28 cellular contexts compared by ENCODE assay signal in genomic region chr22:29831186-29831921, GRCh38. TPM values are rescaled to one million over a fixed set of nuclear protein-coding genes. Genes with fewer than 3 reads are reported as not detected.
DNase-seq lines count a peak whose midpoint lies in the region; ATAC-seq and TF ChIP-seq lines count a peak whose summit lies in the region.
"Had no signal": no experiment of that assay in that cellular context is flagged by ENCODE, and none has a peak within 500 bp of the region (broad histone marks: within the 10 kb centered on the region; RNA-seq: fewer than 3 reads in every experiment).

No MANE protein-coding gene starts in this region.

- H3K9me3 Mint-ChIP-seq in activated T-cell treated with anti-CD3 and anti-CD28 coated beads, Interleukin-2, amount 50 U/mL, for 72 hours: no peaks in the 10 kb centered on the region
- H3K9me3 Mint-ChIP-seq: activated CD4-positive, alpha-beta T cell treated with anti-CD3 and anti-CD28 coated beads, Interleukin-2, amount 10 ng/mL, durations not matched to agents 24 days and 14 days; activated naive CD4-positive, alpha-beta T cell treated with anti-CD3 and anti-CD28 coated beads, Interleukin-2, amount 10 ng/mL, durations not matched to agents 7 days and 5 days; HFFc6; mesothelial cell of epicardium; WTC11 had no signal

- no peak overlapping the region for H3K4me3 ChIP-seq in SJSA1
- no peak overlapping the region for H3K4me3 ChIP-seq in adrenal gland
- H3K4me3 ChIP-seq in skeletal muscle tissue (ENCODE audit: low read length in 3 of 3): no peak overlapping the region
- H3K4me3 ChIP-seq: BLaER1 treated with 17β-estradiol and CSF1 and Interleukin-3, amounts not matched to agents 10 nM and 100 nM; suprapubic skin; upper lobe of right lung had no signal

- no peaks in the 10 kb centered on the region for H3K36me3 Mint-ChIP-seq in activated T-cell treated with anti-CD3 and anti-CD28 coated beads, Interleukin-2, amount 50 U/mL, for 72 hours (ENCODE audit: insufficient read depth in 2 of 2)

- H3K4me1 ChIP-seq in SJSA1 (replicated peaks): peaks cover 31% of the 10 kb centered on the region
- H3K4me1 ChIP-seq in adrenal gland (replicated peaks in 1 of 2): peaks cover 34 to 52% of the 10 kb centered on the region in 2 donors
- peaks cover 32 to 36% (median 35%) of the 10 kb centered on the region in 3 donors for H3K4me1 ChIP-seq in skeletal muscle tissue (ENCODE audit: control insufficient read depth in 3 of 3, insufficient read depth in 3 of 3, low read length in 3 of 3)

- peak overlapping the region; percentile 12 to 65 (median 44) for H3K9ac ChIP-seq in skeletal muscle tissue (ENCODE audit: low read depth in 1 of 3, low read length in 3 of 3)

- no peaks in the 10 kb centered on the region for H3K27me3 Mint-ChIP-seq in activated T-cell treated with anti-CD3 and anti-CD28 coated beads, Interleukin-2, amount 50 U/mL, for 72 hours (ENCODE audit: low read depth)
- H3K27me3 Mint-ChIP-seq: activated CD4-positive, alpha-beta T cell treated with anti-CD3 and anti-CD28 coated beads, Interleukin-2, amount 10 ng/mL, durations not matched to agents 24 days and 14 days; activated naive CD4-positive, alpha-beta T cell treated with anti-CD3 and anti-CD28 coated beads, Interleukin-2, amount 10 ng/mL, durations not matched to agents 7 days and 5 days; progenitor cell of endocrine pancreas had no signal

- H3K36me3 ChIP-seq in SJSA1 (peaks cover 68% of the 10 kb centered on the region), adrenal gland (replicated peaks in 1 of 2) (peaks cover 0 to 7% of the 10 kb centered on the region in 2 donors), skeletal muscle tissue (ENCODE audit: control insufficient read depth in 3 of 3, insufficient read depth in 3 of 3, low read length in 3 of 3) (peaks cover 9 to 31% (median 10%) of the 10 kb centered on the region in 3 donors)

- 42 to 54% (median 49%) methylated on average over 8 of the region's 8 CpGs for WGBS in adrenal gland, 4 donors

- H3K27ac Mint-ChIP-seq in activated T-cell treated with anti-CD3 and anti-CD28 coated beads, Interleukin-2, amount 50 U/mL, for 72 hours: no peak overlapping the region
- H3K27ac Mint-ChIP-seq: activated CD4-positive, alpha-beta T cell treated with anti-CD3 and anti-CD28 coated beads, Interleukin-2, amount 10 ng/mL, durations not matched to agents 24 days and 14 days; activated naive CD4-positive, alpha-beta T cell treated with anti-CD3 and anti-CD28 coated beads, Interleukin-2, amount 10 ng/mL, durations not matched to agents 7 days and 5 days; HFFc6; mesothelial cell of epicardium; progenitor cell of endocrine pancreas; WTC11 had no signal

- DNase-seq in SJSA1 (ENCODE audit: low read depth in 1 of 2, low spot score in 2 of 2): no peak
- DNase-seq in adrenal gland: peak in 2 of 7 donors; percentile 22 to 27
- DNase-seq in left ventricle myocardium superior: no peak
- no peak for DNase-seq in DMS153 treated with DMSO at 0.1 percent for 48 hours (lab: John Stamatoyannopoulos, UW; ENCODE audit: unreplicated experiment)
- no peak for DNase-seq in activated T-cell treated with anti-CD3 and anti-CD28 coated beads, Interleukin-2, amount 50 U/mL, for 72 hours
- DNase-seq in activated T-cell treated with anti-CD3 and anti-CD28 coated beads for 4 hours: no peak
- DNase-seq: activated CD4-positive, alpha-beta T cell treated with anti-CD3 and anti-CD28 coated beads, Interleukin-2, amount 10 ng/mL, durations not matched to agents 24 days and 14 days; activated naive CD4-positive, alpha-beta T cell treated with anti-CD3 and anti-CD28 coated beads, Interleukin-2, amount 10 ng/mL, durations not matched to agents 7 days and 5 days; DMS79 treated with DMSO at 0.1 percent for 48 hours; effector CD8-positive, alpha-beta T cell; GDM1; HFFc6; NCI-H1048; NCI-H1694; NCI-H748 treated with DMSO at 0.1 percent for 48 hours; nucleus accumbens; SHP77 treated with DMSO at 0.1 percent for 48 hours; stimulated activated naive CD4-positive, alpha-beta T cell; upper lobe of right lung had no signal

- intact Hi-C loops in adrenal gland (cut with DNase I): no loop called here
- intact Hi-C loops in left ventricle myocardium superior (cut with micrococcal nuclease): no loop called here

- no peak for TF ChIP-seq CTCF in adrenal gland (IDR thresholded peaks at IDR 0.05)

- H3K27me3 ChIP-seq in SJSA1 (replicated peaks): no peaks in the 10 kb centered on the region
- H3K27me3 ChIP-seq in adrenal gland: no peaks in the 10 kb centered on the region
- H3K27me3 ChIP-seq in skeletal muscle tissue (ENCODE audit: control insufficient read depth in 3 of 3, insufficient read depth in 3 of 3, low read length in 3 of 3): no peaks in the 10 kb centered on the region
- H3K27me3 ChIP-seq: BLaER1 treated with 17β-estradiol and CSF1 and Interleukin-3, amounts not matched to agents 10 nM and 100 nM; suprapubic skin; upper lobe of right lung had no signal

- H3K9me3 ChIP-seq in SJSA1 (replicated peaks) (no peaks in the 10 kb centered on the region), adrenal gland (replicated peaks in 1 of 3) (no peaks in the 10 kb centered on the region), skeletal muscle tissue (ENCODE audit: control insufficient read depth in 3 of 3, low read length in 3 of 3) (no peaks in the 10 kb centered on the region)
- H3K9me3 ChIP-seq: BLaER1 treated with 17β-estradiol and CSF1 and Interleukin-3, amounts not matched to agents 10 nM and 100 nM; suprapubic skin; upper lobe of right lung had no signal

- H3K4me1 Mint-ChIP-seq in activated T-cell treated with anti-CD3 and anti-CD28 coated beads, Interleukin-2, amount 50 U/mL, for 72 hours (ENCODE audit: low read depth): peaks cover 11% of the 10 kb centered on the region
- H3K4me1 Mint-ChIP-seq: WTC11 had no signal

- peak; percentile 63 for ATAC-seq in left ventricle myocardium superior
- no peak for ATAC-seq in activated T-cell treated with anti-CD3 and anti-CD28 coated beads, Interleukin-2, amount 50 U/mL, for 72 hours (replicated peaks in 1 of 2)
- no peak for ATAC-seq in GM18519 (IDR thresholded peaks at IDR 0.05; ENCODE audit: low FRiP score, unreplicated experiment)
- ATAC-seq: Panc1, upper lobe of right lung, WTC11 had no signal

- H3K27ac ChIP-seq in SJSA1: peak overlapping the region; percentile 42; the same call in 1 of the 2 replicates
- peak overlapping the region in 4 of 5 donors; percentile 53 to 85 (median 77) for H3K27ac ChIP-seq in adrenal gland
- H3K27ac ChIP-seq in skeletal muscle tissue (ENCODE audit: low read depth, low read length): peak overlapping the region; percentile 75
- H3K27ac ChIP-seq: BLaER1 treated with 17β-estradiol and CSF1 and Interleukin-3, amounts not matched to agents 10 nM and 100 nM; epithelial cell of prostate; suprapubic skin; upper lobe of right lung had no signal

- TF ChIP-seq POLR2A in adrenal gland (IDR thresholded peaks at IDR 0.05): no peak

- no peak overlapping the region for H3K4me3 Mint-ChIP-seq in activated T-cell treated with anti-CD3 and anti-CD28 coated beads, Interleukin-2, amount 50 U/mL, for 72 hours
- H3K4me3 Mint-ChIP-seq: activated CD4-positive, alpha-beta T cell treated with anti-CD3 and anti-CD28 coated beads, Interleukin-2, amount 10 ng/mL, durations not matched to agents 24 days and 14 days; activated naive CD4-positive, alpha-beta T cell treated with anti-CD3 and anti-CD28 coated beads, Interleukin-2, amount 10 ng/mL, durations not matched to agents 7 days and 5 days; HFFc6; mesothelial cell of epicardium; WTC11 had no signal

RNA-seq across cellular contexts. Expression of gene ASCC2, which starts 6.7 kb away (rescaled TPM):
- total RNA-seq in SJSA1 (2014; rRNA removed; shearing (Covaris generic)): 47.0 and 51.9 TPM in 2 replicates
- 100 to 1,000 TPM in 1 of 8 donors, 10 to 100 TPM in 7; 49.3 to 101 (median 73.2) TPM for total RNA-seq in adrenal gland
- 100 to 1,000 TPM in 2 of 3 donors, 10 to 100 TPM in 1; 83.3 to 153 (median 144) TPM for polyA plus RNA-seq in adrenal gland
- 31.5 TPM for total RNA-seq in left ventricle myocardium superior
- total RNA-seq in skeletal muscle tissue: 15.7 TPM
- 10 to 100 TPM; 77.7 to 81.7 TPM for total RNA-seq in activated T-cell treated with anti-CD3 and anti-CD28 coated beads, Interleukin-2, amount 50 U/mL, for 72 hours

RNA-seq across cellular contexts. Expression of gene MTMR3, which starts 51.6 kb away (rescaled TPM):
- 25.6 and 26.4 TPM in 2 replicates for total RNA-seq in SJSA1 (2014; rRNA removed; shearing (Covaris generic))
- 10 to 100 TPM; 36.9 to 80.7 (median 51.3) TPM for total RNA-seq in adrenal gland
- 10 to 100 TPM; 23.5 to 33.9 (median 23.6) TPM for polyA plus RNA-seq in adrenal gland
- 23.6 TPM for total RNA-seq in left ventricle myocardium superior
- 38.6 TPM for total RNA-seq in skeletal muscle tissue
- 10 to 100 TPM; 37.8 to 40.7 TPM for total RNA-seq in activated T-cell treated with anti-CD3 and anti-CD28 coated beads, Interleukin-2, amount 50 U/mL, for 72 hours
